ENCODE assay signal across 8 cellular contexts in genomic region chr2:126776701-126777619, GRCh38.
DNase-seq lines count a peak whose midpoint lies in the region; ATAC-seq and TF ChIP-seq lines count a peak whose summit lies in the region.

No MANE protein-coding gene starts in this region.

- H3K9me3 Mint-ChIP-seq in CD8-positive, alpha-beta memory T cell: no peaks in the 10 kb centered on the region
- H3K9me3 Mint-ChIP-seq in activated T-cell treated with anti-CD3 and anti-CD28 coated beads, Interleukin-2, amount 50 U/mL, for 4 hours: no peaks in the 10 kb centered on the region

- H3K36me3 ChIP-seq in CD8-positive, alpha-beta memory T cell (ENCODE audit: insufficient read depth, low read length): no peaks in the 10 kb centered on the region
- H3K36me3 ChIP-seq in esophagus muscularis mucosa (no peaks in the 10 kb centered on the region), muscle layer of colon (ENCODE audit: insufficient read depth, low read length) (no peaks in the 10 kb centered on the region)

- ATAC-seq in GM19395 (IDR thresholded peaks at IDR 0.05; ENCODE audit: unreplicated experiment): peak; percentile 86
- peak; percentile 87 for ATAC-seq in HG03520 (IDR thresholded peaks at IDR 0.05; ENCODE audit: unreplicated experiment)
- peak; percentile 90 to 92 for ATAC-seq in activated T-cell treated with anti-CD3 and anti-CD28 coated beads, Interleukin-2, amount 50 U/mL, for 4 hours

- peaks cover 9 to 15% of the 10 kb centered on the region in 2 donors for H3K27me3 Mint-ChIP-seq in CD8-positive, alpha-beta memory T cell
- peaks cover 8% of the 10 kb centered on the region for H3K27me3 Mint-ChIP-seq in activated T-cell treated with anti-CD3 and anti-CD28 coated beads, Interleukin-2, amount 50 U/mL, for 4 hours (ENCODE audit: low read depth)

- H3K4me1 Mint-ChIP-seq in CD8-positive, alpha-beta memory T cell: peaks cover 15 to 18% (median 17%) of the 10 kb centered on the region in 3 donors
- H3K4me1 Mint-ChIP-seq in activated T-cell treated with anti-CD3 and anti-CD28 coated beads, Interleukin-2, amount 50 U/mL, for 4 hours (ENCODE audit: low read depth): peaks cover 13% of the 10 kb centered on the region

- intact Hi-C loops in esophagus muscularis mucosa (cut with DNase I): loop anchor here (1.0 to 10.0 kb wide), 3 partner anchors 122 to 249 kb away; partner anchors contain the start of gene GYPC

- H3K4me3 ChIP-seq in CD8-positive, alpha-beta memory T cell (ENCODE audit: low read length): peak overlapping the region; percentile 60
- peak overlapping the region; percentile 64 to 74 (median 66) for H3K4me3 ChIP-seq in esophagus muscularis mucosa
- peak overlapping the region; percentile 43 to 84 for H3K4me3 ChIP-seq in muscle layer of colon (ENCODE audit: low read depth in 1 of 2, low read length in 2 of 2)

- no peaks in the 10 kb centered on the region for H3K4me1 ChIP-seq in CD8-positive, alpha-beta memory T cell (ENCODE audit: insufficient read depth, low read length)
- H3K4me1 ChIP-seq in esophagus muscularis mucosa: peaks cover 0 to 12% (median 10%) of the 10 kb centered on the region in 4 donors
- H3K4me1 ChIP-seq in muscle layer of colon (ENCODE audit: insufficient read depth, low read length): no peaks in the 10 kb centered on the region

- peaks cover 0 to 2% (median 0%) of the 10 kb centered on the region in 3 donors for H3K36me3 Mint-ChIP-seq in CD8-positive, alpha-beta memory T cell
- no peaks in the 10 kb centered on the region for H3K36me3 Mint-ChIP-seq in activated T-cell treated with anti-CD3 and anti-CD28 coated beads, Interleukin-2, amount 50 U/mL, for 4 hours (ENCODE audit: insufficient read depth)

- peak overlapping the region; percentile 51 for H3K9ac ChIP-seq in muscle layer of colon (ENCODE audit: low read length)

- POLR2A ChIA-PET in CD8-positive, alpha-beta memory T cell (lab: Charles Lee): interaction anchor here (0.7 kb wide), 2 partner anchors 247 to 249 kb away, joined by 3 to 6 read pairs; no protein-coding TSS in a partner anchor

- H3K27me3 ChIP-seq in CD8-positive, alpha-beta memory T cell (ENCODE audit: insufficient read depth, low read length, poor library complexity, severe bottlenecking): no peaks in the 10 kb centered on the region
- H3K27me3 ChIP-seq in esophagus muscularis mucosa: peaks cover 0 to 4% (median 0%) of the 10 kb centered on the region in 4 donors
- no peaks in the 10 kb centered on the region for H3K27me3 ChIP-seq in muscle layer of colon (ENCODE audit: control insufficient read depth in 1 of 2, insufficient read depth in 2 of 2, low read length in 2 of 2)

- H3K27ac ChIP-seq in CD8-positive, alpha-beta memory T cell (ENCODE audit: low read depth, low read length): peak overlapping the region; percentile 39
- H3K27ac ChIP-seq in esophagus muscularis mucosa (replicated peaks in 1 of 4) (peak overlapping the region; percentile 49 to 65 (median 60)), muscle layer of colon (ENCODE audit: low read depth, low read length) (peak overlapping the region; percentile 3)

- TF ChIP-seq EP300 in esophagus muscularis mucosa (IDR thresholded peaks at IDR 0.05): no peak

- peak overlapping the region; percentile 86 to 98 (median 95) for H3K4me3 Mint-ChIP-seq in CD8-positive, alpha-beta memory T cell
- H3K4me3 Mint-ChIP-seq in activated T-cell treated with anti-CD3 and anti-CD28 coated beads, Interleukin-2, amount 50 U/mL, for 4 hours: peak overlapping the region; percentile 94

- H3K9me3 ChIP-seq in CD8-positive, alpha-beta memory T cell (ENCODE audit: low read length): no peaks in the 10 kb centered on the region
- no peaks in the 10 kb centered on the region for H3K9me3 ChIP-seq in esophagus muscularis mucosa
- no peaks in the 10 kb centered on the region for H3K9me3 ChIP-seq in muscle layer of colon (ENCODE audit: low read length)

- WGBS in esophagus muscularis mucosa: 2% methylated on average over 28 of the region's 66 CpGs

- CTCF ChIA-PET in CD8-positive, alpha-beta memory T cell (lab: Charles Lee): interaction anchor here (0.7 to 4.3 kb wide), 21 partner anchors 10 to 378 kb away, joined by 3 to 115 read pairs (median 3); no protein-coding TSS in a partner anchor

- TF ChIP-seq POLR2A in esophagus muscularis mucosa (IDR thresholded peaks at IDR 0.05; ENCODE audit: low read depth): no peak

- TF ChIP-seq CTCF in esophagus muscularis mucosa (IDR thresholded peaks at IDR 0.05): peak; percentile 85 to 93 (median 91)

- peak; percentile 66 to 81 (median 72) for DNase-seq in CD8-positive, alpha-beta memory T cell
- peak; percentile 80 for DNase-seq in OCI-M1 (lab: John Stamatoyannopoulos, UW)
- peak; percentile 78 for DNase-seq in activated T-cell treated with anti-CD3 and anti-CD28 coated beads, Interleukin-2, amount 50 U/mL, for 4 hours
- peak; percentile 95 for DNase-seq in esophagus muscularis mucosa (ENCODE audit: extremely low spot score)
- DNase-seq in stimulated activated CD8-positive, alpha-beta memory T cell treated with anti-CD3 and anti-CD28 coated beads, Interleukin-4, amount 100 ng/mL, for 48 hours: peak; percentile 89

- peak overlapping the region; percentile 47 to 91 (median 88) for H3K27ac Mint-ChIP-seq in CD8-positive, alpha-beta memory T cell

Comparison
In these comparisons a context has a peak if more than half of its experiments do, and no peak if none do; other contexts are left out.
1. Peak in every context shown above with its lines: DNase-seq, ATAC-seq, H3K4me3 ChIP-seq and H3K27ac ChIP-seq.
2. H3K27ac ChIP-seq: peak in every context shown above with its lines; median percentile 60 in esophagus muscularis mucosa; 39 in CD8-positive, alpha-beta memory T cell; 3 in muscle layer of colon.